In the genomic region with DNA sequence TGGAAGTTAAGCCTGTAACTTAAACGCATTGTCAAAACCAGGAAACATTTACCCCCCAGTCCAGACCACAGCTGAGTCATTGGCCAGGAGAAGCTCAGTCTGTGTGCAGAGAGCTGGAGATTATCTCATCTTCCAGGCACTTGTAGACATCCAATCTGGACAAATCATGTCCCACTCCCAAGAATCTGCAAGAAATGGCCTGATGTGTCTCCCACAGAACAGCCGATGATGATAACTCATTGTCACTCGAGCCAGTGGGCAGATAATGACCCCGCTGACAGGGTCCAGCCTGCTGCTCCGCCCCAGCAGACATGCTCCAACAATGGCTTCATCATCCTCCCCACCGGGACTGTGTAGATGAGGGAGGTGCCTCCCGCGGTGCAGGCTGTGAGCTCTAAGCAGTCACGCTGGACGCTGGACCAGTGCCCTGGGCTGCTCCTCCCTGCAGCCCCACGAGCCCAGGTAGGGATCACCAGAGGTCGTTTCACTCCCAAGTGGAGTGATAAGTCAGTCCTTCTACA, we compare ENCODE assay signal across 12 cellular contexts.
DNase-seq lines count a peak whose midpoint lies in the region; ATAC-seq and TF ChIP-seq lines count a peak whose summit lies in the region.
"Had no signal": no experiment of that assay in that cellular context is flagged by ENCODE, and none has a peak within 500 bp of the region (broad histone marks: within the 10 kb centered on the region; RNA-seq: fewer than 3 reads in every experiment).

No MANE protein-coding gene starts in this region.

- TF ChIP-seq CTCF in IMR-90 (conservative IDR thresholded peaks at IDR 0.05; ENCODE audit: low read depth, low read length) (no peak), brain microvascular endothelial cell (IDR thresholded peaks at IDR 0.05; ENCODE audit: low read depth, low read length, missing control alignments) (no peak), OCI-LY7 (conservative IDR thresholded peaks at IDR 0.05; ENCODE audit: low read length) (no peak)

- H3K27me3 Mint-ChIP-seq in activated CD4-positive, alpha-beta T cell treated with anti-CD3 and anti-CD28 coated beads, Interleukin-2, amount 10 ng/mL, durations not matched to agents 24 days and 14 days: no peaks in the 10 kb centered on the region

- H3K9me3 Mint-ChIP-seq in activated CD4-positive, alpha-beta T cell treated with anti-CD3 and anti-CD28 coated beads, Interleukin-2, amount 10 ng/mL, durations not matched to agents 24 days and 14 days: peaks cover 4% of the 10 kb centered on the region
- H3K9me3 Mint-ChIP-seq: CD8-positive, alpha-beta T cell had no signal

- H3K36me3 ChIP-seq in IMR-90 (ENCODE audit: control insufficient read depth, insufficient read depth, low read length): no peaks in the 10 kb centered on the region
- H3K36me3 ChIP-seq in brain microvascular endothelial cell (replicated peaks): no peaks in the 10 kb centered on the region
- no peaks in the 10 kb centered on the region for H3K36me3 ChIP-seq in OCI-LY7 (ENCODE audit: insufficient read depth, low read length)
- H3K36me3 ChIP-seq: transverse colon had no signal

- H3K27ac Mint-ChIP-seq in activated CD4-positive, alpha-beta T cell treated with anti-CD3 and anti-CD28 coated beads, Interleukin-2, amount 10 ng/mL, durations not matched to agents 24 days and 14 days: no peak overlapping the region
- H3K27ac Mint-ChIP-seq: CD8-positive, alpha-beta T cell had no signal

- peak overlapping the region; percentile 98 for H3K4ac ChIP-seq in IMR-90 (ENCODE audit: low read depth, low read length)

- 0% methylated on average over 1 of the region's 12 CpGs; no CpG with 5 or more reads in 1 of the 2 experiments for WGBS in IMR-90 (ENCODE audit: extremely low coverage in 2 of 2, insufficient read length in 1 of 2), 2 experiments

- peak overlapping the region; percentile 7 for H2AK9ac ChIP-seq in IMR-90 (replicated peaks; ENCODE audit: low read depth, low read length, poor library complexity)

- CTCF ChIA-PET in IMR-90 (lab: Yijun Ruan, JAX): no interaction called here
- CTCF ChIA-PET in OCI-LY7 (lab: Charles Lee; ENCODE audit: unreplicated experiment): no interaction called here

- dilution Hi-C loops in IMR-90 (cut with HindIII; ENCODE audit: low sequenced_read_pairs, unreplicated experiment): no loop called here

- peak overlapping the region; percentile 1; the same call in 1 of the 2 replicates for H3K56ac ChIP-seq in IMR-90 (ENCODE audit: extremely low read depth, insufficient read depth, low read length)

- peak overlapping the region; percentile 50; the same call in 1 of the 2 replicates for H3K14ac ChIP-seq in IMR-90 (replicated peaks; ENCODE audit: low read depth, low read length)

- no peak overlapping the region for H3K9ac ChIP-seq in IMR-90 (ENCODE audit: low read depth, low read length)

- no peaks in the 10 kb centered on the region for H3K36me3 Mint-ChIP-seq in activated CD4-positive, alpha-beta T cell treated with anti-CD3 and anti-CD28 coated beads, Interleukin-2, amount 10 ng/mL, durations not matched to agents 24 days and 14 days (ENCODE audit: low read depth)
- H3K36me3 Mint-ChIP-seq: CD8-positive, alpha-beta T cell had no signal

- H3K18ac ChIP-seq in IMR-90 (ENCODE audit: low read depth, low read length): peak overlapping the region; percentile 21

- H3K4me2 ChIP-seq in IMR-90 (ENCODE audit: low read depth, low read length) (peak overlapping the region; percentile 75), OCI-LY7 (ENCODE audit: low read length) (no peak overlapping the region)
- H3K4me2 ChIP-seq: PC-9 had no signal

- no TSS peak for BruUV-seq in IMR-90 (replicated peaks; lab: Mats Ljungman, UMichigan)
- no TSS peak for BruUV-seq in OCI-LY7 (replicated peaks; lab: Mats Ljungman, UMichigan)

- in situ Hi-C loops in ACHN (cut with HindIII; ENCODE audit: low pct_ligation_motif_present, low pct_unique_long_range_greater_than_20kb, low sequenced_read_pairs): no loop called here
- in situ Hi-C loops in IMR-90 (cut with MboI; ENCODE audit: low sequenced_read_pairs): no loop called here
- in situ Hi-C loops in brain microvascular endothelial cell (cut with HindIII; ENCODE audit: low pct_ligation_motif_present, low sequenced_read_pairs): no loop called here

- H3K23ac ChIP-seq in IMR-90 (ENCODE audit: low read depth, low read length): peak overlapping the region; percentile 40; the same call in 1 of the 2 replicates

- H2AFZ ChIP-seq in IMR-90 (replicated peaks; ENCODE audit: low read length, poor library complexity) (peak overlapping the region; percentile 89), OCI-LY7 (ENCODE audit: low read length) (no peak overlapping the region)
- H2AFZ ChIP-seq: PC-9 had no signal

- no peaks in the 10 kb centered on the region for H3K79me2 ChIP-seq in OCI-LY7 (ENCODE audit: insufficient read depth, low read depth, low read length)

- intact Hi-C loops in IMR-90 (cut with micrococcal nuclease) (no loop called here), OCI-LY7 (cut with micrococcal nuclease; ENCODE audit: unreplicated experiment) (no loop called here)
- intact Hi-C loops in activated CD4-positive, alpha-beta T cell treated with anti-CD3 and anti-CD28 coated beads, Interleukin-2, amount 10 ng/mL, durations not matched to agents 24 days and 14 days (cut with micrococcal nuclease): no loop called here

- peak overlapping the region; percentile 20; the same call in 1 of the 2 replicates for H3K4me3 ChIP-seq in IMR-90 (ENCODE audit: insufficient read depth, low read depth, low read length)
- peak overlapping the region; percentile 38 for H3K4me3 ChIP-seq in brain microvascular endothelial cell (ENCODE audit: low read depth, low read length)
- H3K4me3 ChIP-seq in OCI-LY7 (ENCODE audit: low read depth, low read length, poor library complexity, severe bottlenecking): no peak overlapping the region
- H3K4me3 ChIP-seq: PC-9, transverse colon had no signal

- H4K5ac ChIP-seq in IMR-90 (ENCODE audit: low read depth, low read length): no peak overlapping the region

- no peaks in the 10 kb centered on the region for H3K9me2 ChIP-seq in OCI-LY7 (ENCODE audit: insufficient read depth, low read length)

- peak overlapping the region; percentile 51 for H4K91ac ChIP-seq in IMR-90 (ENCODE audit: insufficient read depth, low read depth, low read length)

- DNase-seq in ACHN: peak; percentile 92
- peak; percentile 97 for DNase-seq in IMR-90
- DNase-seq in brain microvascular endothelial cell: peak; percentile 93
- DNase-seq in kidney tubule cell (ENCODE audit: low spot score): peak; percentile 98
- DNase-seq in activated CD4-positive, alpha-beta T cell treated with anti-CD3 and anti-CD28 coated beads, Interleukin-2, amount 10 ng/mL, durations not matched to agents 24 days and 14 days: no peak
- no peak for DNase-seq in NK-92 treated with Interleukin-12 subunit alpha and Interleukin-12 subunit beta, amount 100 ng/mL, for 24 hours (lab: John Stamatoyannopoulos, UW)
- DNase-seq in activated CD8-positive, alpha-beta memory T cell treated with anti-CD3 and anti-CD28 coated beads, Interleukin-2, amount 50 U/mL, for 4 hours: no peak
- DNase-seq in OCI-LY7 (ENCODE audit: low spot score): no peak
- DNase-seq: CD8-positive, alpha-beta T cell; cerebellar nuclear complex; PC-9; transverse colon had no signal

- peak overlapping the region; percentile 76 for H2BK120ac ChIP-seq in IMR-90 (ENCODE audit: low read depth, low read length)

- peaks cover 35% of the 10 kb centered on the region for H3K9me1 ChIP-seq in IMR-90 (ENCODE audit: insufficient read depth, low read length)

- H3K4me1 Mint-ChIP-seq in activated CD4-positive, alpha-beta T cell treated with anti-CD3 and anti-CD28 coated beads, Interleukin-2, amount 10 ng/mL, durations not matched to agents 24 days and 14 days: peaks cover 4% of the 10 kb centered on the region

- peak overlapping the region; percentile 52; the same call in 2 of the 3 replicates for H2BK15ac ChIP-seq in IMR-90 (ENCODE audit: low read depth, low read length)

- no peak overlapping the region for H3K4me3 Mint-ChIP-seq in activated CD4-positive, alpha-beta T cell treated with anti-CD3 and anti-CD28 coated beads, Interleukin-2, amount 10 ng/mL, durations not matched to agents 24 days and 14 days
- H3K4me3 Mint-ChIP-seq: CD8-positive, alpha-beta T cell had no signal

- H4K20me1 ChIP-seq in IMR-90 (ENCODE audit: insufficient read depth, low read length) (no peaks in the 10 kb centered on the region), OCI-LY7 (ENCODE audit: insufficient read depth, low read length) (no peaks in the 10 kb centered on the region)

- H2AK5ac ChIP-seq in IMR-90 (ENCODE audit: low read depth, low read length): no peak overlapping the region

- POLR2A ChIA-PET in IMR-90 (lab: Charles Lee; ENCODE audit: unreplicated experiment) (no interaction called here), OCI-LY7 (lab: Charles Lee) (no interaction called here)

- H3K9me3 ChIP-seq in IMR-90 (ENCODE audit: control insufficient read depth, insufficient read depth, low read length) (no peaks in the 10 kb centered on the region), OCI-LY7 (ENCODE audit: low read length) (no peaks in the 10 kb centered on the region)
- H3K9me3 ChIP-seq: transverse colon had no signal

- H3K79me1 ChIP-seq in IMR-90 (ENCODE audit: low read depth in 1 of 2, low read length in 2 of 2): 0 out of 4 replicates have a peak, but pooled peaks cover 0 to 3% of the 10 kb centered on the region in 2 experiments

- TF ChIP-seq RAD21 in IMR-90 (IDR thresholded peaks at IDR 0.05; ENCODE audit: low read length): peak; percentile 9; the same call in 1 of the 2 replicates

- peak overlapping the region; percentile 73 for H2BK5ac ChIP-seq in IMR-90 (ENCODE audit: low read depth, low read length, poor library complexity, severe bottlenecking)

- H3K27me3 ChIP-seq in IMR-90 (ENCODE audit: control insufficient read depth, insufficient read depth, low read length) (no peaks in the 10 kb centered on the region), brain microvascular endothelial cell (replicated peaks) (no peaks in the 10 kb centered on the region)

- peak overlapping the region; percentile 38 for H3K27ac ChIP-seq in IMR-90 (ENCODE audit: insufficient read depth, low read length)
- H3K27ac ChIP-seq in brain microvascular endothelial cell: peak overlapping the region; percentile 70
- no peak overlapping the region for H3K27ac ChIP-seq in OCI-LY7 (ENCODE audit: low read depth, low read length, poor library complexity, severe bottlenecking)
- H3K27ac ChIP-seq: PC-9, transverse colon had no signal

- H3K4me1 ChIP-seq in IMR-90 (ENCODE audit: control insufficient read depth, insufficient read depth, low read length) (peaks cover 9% of the 10 kb centered on the region), OCI-LY7 (ENCODE audit: insufficient read depth, low read length, poor library complexity, severe bottlenecking) (no peaks in the 10 kb centered on the region)
- H3K4me1 ChIP-seq: transverse colon had no signal

- peak overlapping the region; percentile 2 to 59 for H4K8ac ChIP-seq in IMR-90 (ENCODE audit: low read depth in 2 of 2, low read length in 2 of 2)

- no peak for TF ChIP-seq POLR2A in IMR-90 (IDR thresholded peaks at IDR 0.05; ENCODE audit: low read depth, low read length)

- peak overlapping the region; percentile 71 for H2BK20ac ChIP-seq in IMR-90 (ENCODE audit: low read depth, low read length)

- ATAC-seq in IMR-90 (ENCODE audit: low read depth): peak; percentile 89
- ATAC-seq: CD8-positive, alpha-beta T cell had no signal

TF ChIP-seq in IMR-90, 13 proteins besides CTCF, POLR2A, EP300 and RAD21 (continues in another document):
- peak; percentile 84; the same call in 1 of the 2 replicates for TF ChIP-seq FOS (IDR thresholded peaks at IDR 0.05; ENCODE audit: low read depth, low read length)

Comparison
In these comparisons a context has a peak if more than half of its experiments do, and no peak if none do; other contexts are left out.
1. DNase-seq: peak in ACHN (single experiment), IMR-90 (single experiment), brain microvascular endothelial cell (single experiment) and kidney tubule cell (single experiment); none in activated CD4-positive, alpha-beta T cell treated with anti-CD3 and anti-CD28 coated beads, Interleukin-2, amount 10 ng/mL, durations not matched to agents 24 days and 14 days (single experiment), NK-92 treated with Interleukin-12 subunit alpha and Interleukin-12 subunit beta, amount 100 ng/mL, for 24 hours (single experiment), activated CD8-positive, alpha-beta memory T cell treated with anti-CD3 and anti-CD28 coated beads, Interleukin-2, amount 50 U/mL, for 4 hours (single experiment) and OCI-LY7 (single experiment).